Comparison of ENCODE assay signal across 1 cellular context in the genomic region with DNA sequence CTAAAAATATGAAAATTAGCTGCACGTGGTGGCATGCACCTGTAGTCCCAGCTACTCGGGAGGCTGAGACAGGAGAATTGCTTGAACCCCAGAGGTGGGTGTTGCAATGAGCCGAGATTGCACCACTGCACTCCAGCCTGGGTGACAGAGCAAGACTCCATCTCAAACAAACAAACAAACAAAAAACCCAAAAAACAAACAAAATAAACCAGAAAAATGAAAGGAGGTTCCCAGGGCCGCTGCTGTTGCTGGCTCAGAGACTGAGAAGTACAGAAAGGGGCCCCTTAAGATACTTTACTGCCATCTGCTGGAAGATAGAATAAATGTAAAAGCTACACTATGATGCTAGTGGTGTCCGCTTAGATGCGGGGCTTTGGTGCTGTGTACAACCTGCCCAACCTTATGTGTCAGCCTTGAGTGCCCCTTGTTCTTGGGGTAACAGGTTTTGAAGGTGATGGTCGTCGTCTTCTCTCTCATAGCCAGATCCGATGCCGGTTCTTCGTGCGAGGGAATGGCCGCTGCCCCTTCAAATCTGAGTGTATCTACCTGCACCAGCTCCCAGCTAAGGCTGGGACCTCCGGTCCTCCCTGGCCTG.
TF ChIP-seq lines count a peak whose summit lies in the region.

No MANE protein-coding gene starts in this region.

TF ChIP-seq in SK-N-SH, 30 proteins besides CTCF, POLR2A, EP300 and RAD21 (continued from another document):
- TF ChIP-seq, protein P1, sequence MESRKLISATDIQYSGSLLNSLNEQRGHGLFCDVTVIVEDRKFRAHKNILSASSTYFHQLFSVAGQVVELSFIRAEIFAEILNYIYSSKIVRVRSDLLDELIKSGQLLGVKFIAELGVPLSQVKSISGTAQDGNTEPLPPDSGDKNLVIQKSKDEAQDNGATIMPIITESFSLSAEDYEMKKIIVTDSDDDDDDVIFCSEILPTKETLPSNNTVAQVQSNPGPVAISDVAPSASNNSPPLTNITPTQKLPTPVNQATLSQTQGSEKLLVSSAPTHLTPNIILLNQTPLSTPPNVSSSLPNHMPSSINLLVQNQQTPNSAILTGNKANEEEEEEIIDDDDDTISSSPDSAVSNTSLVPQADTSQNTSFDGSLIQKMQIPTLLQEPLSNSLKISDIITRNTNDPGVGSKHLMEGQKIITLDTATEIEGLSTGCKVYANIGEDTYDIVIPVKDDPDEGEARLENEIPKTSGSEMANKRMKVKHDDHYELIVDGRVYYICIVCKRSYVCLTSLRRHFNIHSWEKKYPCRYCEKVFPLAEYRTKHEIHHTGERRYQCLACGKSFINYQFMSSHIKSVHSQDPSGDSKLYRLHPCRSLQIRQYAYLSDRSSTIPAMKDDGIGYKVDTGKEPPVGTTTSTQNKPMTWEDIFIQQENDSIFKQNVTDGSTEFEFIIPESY (IDR thresholded peaks at IDR 0.05; ENCODE audit: borderline replicate concordance, low read depth): no peak
- TF ChIP-seq MEF2A (IDR thresholded peaks at IDR 0.05; ENCODE audit: borderline replicate concordance, low read depth) (no peak), TAF1 (IDR thresholded peaks at IDR 0.05; ENCODE audit: borderline replicate concordance, low read depth, low read length) (no peak), PBX3 (IDR thresholded peaks at IDR 0.05) (no peak), TEAD4 (IDR thresholded peaks at IDR 0.05; ENCODE audit: borderline replicate concordance, insufficient read depth) (no peak), ELF1 (IDR thresholded peaks at IDR 0.05) (no peak), NFIC (IDR thresholded peaks at IDR 0.05; ENCODE audit: borderline replicate concordance) (no peak), USF1 (IDR thresholded peaks at IDR 0.05; ENCODE audit: borderline replicate concordance, low read depth) (no peak), RFX5 (IDR thresholded peaks at IDR 0.05; ENCODE audit: low read length) (no peak), POLR2AphosphoS5 (IDR thresholded peaks at IDR 0.05; ENCODE audit: low read depth, low read length) (no peak), TCF12 (IDR thresholded peaks at IDR 0.05) (no peak), GATA2 (CRISPR knock-in tag; IDR thresholded peaks at IDR 0.05) (no peak), GABPA (IDR thresholded peaks at IDR 0.05; ENCODE audit: low read depth) (no peak)
- TF ChIP-seq, protein P2, sequence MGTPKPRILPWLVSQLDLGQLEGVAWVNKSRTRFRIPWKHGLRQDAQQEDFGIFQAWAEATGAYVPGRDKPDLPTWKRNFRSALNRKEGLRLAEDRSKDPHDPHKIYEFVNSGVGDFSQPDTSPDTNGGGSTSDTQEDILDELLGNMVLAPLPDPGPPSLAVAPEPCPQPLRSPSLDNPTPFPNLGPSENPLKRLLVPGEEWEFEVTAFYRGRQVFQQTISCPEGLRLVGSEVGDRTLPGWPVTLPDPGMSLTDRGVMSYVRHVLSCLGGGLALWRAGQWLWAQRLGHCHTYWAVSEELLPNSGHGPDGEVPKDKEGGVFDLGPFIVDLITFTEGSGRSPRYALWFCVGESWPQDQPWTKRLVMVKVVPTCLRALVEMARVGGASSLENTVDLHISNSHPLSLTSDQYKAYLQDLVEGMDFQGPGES (IDR thresholded peaks at IDR 0.05; ENCODE audit: low read depth, low read length): no peak
- TF ChIP-seq, protein P3, sequence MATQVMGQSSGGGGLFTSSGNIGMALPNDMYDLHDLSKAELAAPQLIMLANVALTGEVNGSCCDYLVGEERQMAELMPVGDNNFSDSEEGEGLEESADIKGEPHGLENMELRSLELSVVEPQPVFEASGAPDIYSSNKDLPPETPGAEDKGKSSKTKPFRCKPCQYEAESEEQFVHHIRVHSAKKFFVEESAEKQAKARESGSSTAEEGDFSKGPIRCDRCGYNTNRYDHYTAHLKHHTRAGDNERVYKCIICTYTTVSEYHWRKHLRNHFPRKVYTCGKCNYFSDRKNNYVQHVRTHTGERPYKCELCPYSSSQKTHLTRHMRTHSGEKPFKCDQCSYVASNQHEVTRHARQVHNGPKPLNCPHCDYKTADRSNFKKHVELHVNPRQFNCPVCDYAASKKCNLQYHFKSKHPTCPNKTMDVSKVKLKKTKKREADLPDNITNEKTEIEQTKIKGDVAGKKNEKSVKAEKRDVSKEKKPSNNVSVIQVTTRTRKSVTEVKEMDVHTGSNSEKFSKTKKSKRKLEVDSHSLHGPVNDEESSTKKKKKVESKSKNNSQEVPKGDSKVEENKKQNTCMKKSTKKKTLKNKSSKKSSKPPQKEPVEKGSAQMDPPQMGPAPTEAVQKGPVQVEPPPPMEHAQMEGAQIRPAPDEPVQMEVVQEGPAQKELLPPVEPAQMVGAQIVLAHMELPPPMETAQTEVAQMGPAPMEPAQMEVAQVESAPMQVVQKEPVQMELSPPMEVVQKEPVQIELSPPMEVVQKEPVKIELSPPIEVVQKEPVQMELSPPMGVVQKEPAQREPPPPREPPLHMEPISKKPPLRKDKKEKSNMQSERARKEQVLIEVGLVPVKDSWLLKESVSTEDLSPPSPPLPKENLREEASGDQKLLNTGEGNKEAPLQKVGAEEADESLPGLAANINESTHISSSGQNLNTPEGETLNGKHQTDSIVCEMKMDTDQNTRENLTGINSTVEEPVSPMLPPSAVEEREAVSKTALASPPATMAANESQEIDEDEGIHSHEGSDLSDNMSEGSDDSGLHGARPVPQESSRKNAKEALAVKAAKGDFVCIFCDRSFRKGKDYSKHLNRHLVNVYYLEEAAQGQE (IDR thresholded peaks at IDR 0.05; ENCODE audit: low read depth, low read length): no peak
TF ChIP-seq in SK-N-SH: peak in this region for 3.
